Comparison of ENCODE assay signal across 22 cellular contexts in genomic region chr4:31020363-31020762, GRCh38.
DNase-seq lines count a peak whose midpoint lies in the region; ATAC-seq and TF ChIP-seq lines count a peak whose summit lies in the region.
"Had no signal": no experiment of that assay in that cellular context is flagged by ENCODE, and none has a peak within 500 bp of the region (broad histone marks: within the 10 kb centered on the region; RNA-seq: fewer than 3 reads in every experiment).

No MANE protein-coding gene starts in this region.

- H2AFZ ChIP-seq in mammary epithelial cell (ENCODE audit: low read depth, low read length) (peak overlapping the region; percentile 16), SU-DHL-6 (ENCODE audit: low read depth, low read length, severe bottlenecking) (peak overlapping the region; percentile 62), GM23338 (no peak overlapping the region)

- CTCF ChIA-PET in mammary epithelial cell (lab: Charles Lee; ENCODE audit: low non-redundant PET) = no interaction called here
- CTCF ChIA-PET in MCF 10A (lab: Yijun Ruan, JAX) = no interaction called here

- H3K9me3 Mint-ChIP-seq in MCF 10A (ENCODE audit: unreplicated experiment) (no peaks in the 10 kb centered on the region), GM23338 (no peaks in the 10 kb centered on the region)
- peaks cover 22% of the 10 kb centered on the region for H3K9me3 Mint-ChIP-seq in activated T-helper 2 cell treated with anti-CD3 and anti-CD28 coated beads, Interferon-gamma antibody, Interleukin-2, Interleukin-4, amounts not matched to agents 10 μg/mL and 5 μg/mL and 100 μg/mL, durations not matched to agents 14 hours and 24 hours and 36 hours

- H3K79me2 ChIP-seq in mammary epithelial cell (ENCODE audit: insufficient read depth, low read length) (no peaks in the 10 kb centered on the region), SU-DHL-6 (ENCODE audit: insufficient read depth, low read length) (no peaks in the 10 kb centered on the region), GM23338 (replicated peaks; ENCODE audit: insufficient read depth) (no peaks in the 10 kb centered on the region)

- dilution Hi-C loops in mammary epithelial cell (cut with HindIII; ENCODE audit: low sequenced_read_pairs) = no loop called here

- no peaks in the 10 kb centered on the region for H3K9me2 ChIP-seq in SU-DHL-6 (replicated peaks; ENCODE audit: insufficient read depth, low read length)
- H3K9me2 ChIP-seq in GM23338 (ENCODE audit: insufficient read depth) = no peaks in the 10 kb centered on the region

- H3K27me3 ChIP-seq in mammary epithelial cell (ENCODE audit: insufficient read depth, low read length) (no peaks in the 10 kb centered on the region), SU-DHL-6 (ENCODE audit: low read length) (no peaks in the 10 kb centered on the region), GM23338 (ENCODE audit: insufficient read depth) (no peaks in the 10 kb centered on the region)
- H3K27me3 ChIP-seq: BLaER1, MG63, SJSA1 had no signal

- in situ Hi-C loops in mammary epithelial cell (cut with MboI; ENCODE audit: low sequenced_read_pairs in 2 of 2) = no loop called here

- H3K4me2 ChIP-seq in mammary epithelial cell (ENCODE audit: insufficient read depth, low read depth, low read length) (no peak overlapping the region), SU-DHL-6 (ENCODE audit: low read depth, low read length, poor library complexity, severe bottlenecking) (no peak overlapping the region), GM23338 (no peak overlapping the region)
- H3K4me2 ChIP-seq: BLaER1 had no signal

- H3K27ac ChIP-seq in mammary epithelial cell (ENCODE audit: insufficient read depth, low read depth, low read length) = no peak overlapping the region
- H3K27ac ChIP-seq in SU-DHL-6 (ENCODE audit: low read depth, low read length) = no peak overlapping the region
- peak overlapping the region; percentile 31 for H3K27ac ChIP-seq in mesodermal cell (ENCODE audit: low read depth, low read length, severe bottlenecking)
- no peak overlapping the region for H3K27ac ChIP-seq in GM23338 (ENCODE audit: low read depth)
- H3K27ac ChIP-seq: BLaER1, RWPE1, SJSA1 had no signal

- H4K20me1 ChIP-seq in mammary epithelial cell (ENCODE audit: insufficient read depth, low read length) (no peaks in the 10 kb centered on the region), SU-DHL-6 (ENCODE audit: low read depth, low read length) (no peaks in the 10 kb centered on the region), GM23338 (replicated peaks; ENCODE audit: insufficient read depth) (no peaks in the 10 kb centered on the region)
- H4K20me1 ChIP-seq: BLaER1 had no signal

- H3K4me3 Mint-ChIP-seq in MCF 10A (ENCODE audit: unreplicated experiment) = no peak overlapping the region
- H3K4me3 Mint-ChIP-seq in activated T-helper 2 cell treated with anti-CD3 and anti-CD28 coated beads, Interferon-gamma antibody, Interleukin-2, Interleukin-4, amounts not matched to agents 10 μg/mL and 5 μg/mL and 100 μg/mL, durations not matched to agents 14 hours and 24 hours and 36 hours (ENCODE audit: low read depth) = no peak overlapping the region
- H3K4me3 Mint-ChIP-seq in GM23338 = no peak overlapping the region
- H3K4me3 Mint-ChIP-seq: CD8-positive, alpha-beta T cell; HFFc6 had no signal

- WGBS in mammary epithelial cell (ENCODE audit: low coverage, missing lambda C conversion rate) = 98% methylated on average over 7 of the region's 8 CpGs
- WGBS in mesodermal cell (ENCODE audit: insufficient coverage in 2 of 2), 2 experiments = 100% methylated on average over 1 of the region's 8 CpGs; no CpG with 5 or more reads in 1 of the 2 experiments

- intact Hi-C loops in mammary epithelial cell (cut with micrococcal nuclease) = no loop called here
- intact Hi-C loops in MCF 10A (cut with micrococcal nuclease) = no loop called here
- intact Hi-C loops in activated T-helper 2 cell treated with anti-CD3 and anti-CD28 coated beads, Interferon-gamma antibody, Interleukin-2, Interleukin-4, amounts not matched to agents 10 μg/mL and 5 μg/mL and 100 μg/mL, durations not matched to agents 14 hours and 24 hours and 36 hours (cut with micrococcal nuclease) = no loop called here

- H3K9ac ChIP-seq in mammary epithelial cell (ENCODE audit: insufficient read depth, low read length) (no peak overlapping the region), SU-DHL-6 (ENCODE audit: low read length) (no peak overlapping the region)
- H3K9ac ChIP-seq: BLaER1 had no signal

- POLR2A ChIA-PET in MCF 10A (lab: Yijun Ruan, JAX) = interaction anchor here (0.7 kb wide), 2 partner anchors 212 to 1868 kb away, joined by 3 read pairs; no protein-coding TSS in a partner anchor

- no peak overlapping the region for H3K4me3 ChIP-seq in mammary epithelial cell (replicated peaks in 1 of 3; ENCODE audit: insufficient read depth in 1 of 3, low read depth in 2 of 3, low read length in 3 of 3)
- H3K4me3 ChIP-seq in SU-DHL-6 (ENCODE audit: insufficient read depth, low read length, poor library complexity, severe bottlenecking) = no peak overlapping the region
- no peak overlapping the region for H3K4me3 ChIP-seq in mesodermal cell (ENCODE audit: extremely low read depth, insufficient read depth, low read length, poor library complexity, severe bottlenecking)
- H3K4me3 ChIP-seq in GM23338 = no peak overlapping the region
- H3K4me3 ChIP-seq: BLaER1, MG63, SJSA1 had no signal

- no peak for DNase-seq in mammary epithelial cell
- no peak for DNase-seq in MCF 10A (ENCODE audit: unreplicated experiment)
- no peak for DNase-seq in activated T-helper 2 cell treated with anti-CD3 and anti-CD28 coated beads, Interferon-gamma antibody, Interleukin-2, Interleukin-4, amounts not matched to agents 10 μg/mL and 5 μg/mL and 100 μg/mL, durations not matched to agents 14 hours and 24 hours and 36 hours (ENCODE audit: low spot score)
- DNase-seq in GM23338 (ENCODE audit: low spot score) = no peak
- no peak for DNase-seq in DMS153 treated with DMSO at 0.1 percent for 48 hours (lab: John Stamatoyannopoulos, UW; ENCODE audit: unreplicated experiment)
- DNase-seq: CD8-positive, alpha-beta T cell; DND-41; GOT3; HFFc6; MG63; NCI-H1092; NCI-H1694; NCI-H2171; NCI-H446; NCI-H774; PC-3 had no signal

- TF ChIP-seq CTCF in mammary epithelial cell (conservative IDR thresholded peaks at IDR 0.05 in 1 of 2, IDR thresholded peaks at IDR 0.05 in 1 of 2; ENCODE audit: extremely low read depth in 1 of 2, insufficient read depth in 1 of 2, low read depth in 1 of 2, low read length in 2 of 2) (no peak), MCF 10A (IDR thresholded peaks at IDR 0.05; ENCODE audit: unreplicated experiment) (no peak), SU-DHL-6 (IDR thresholded peaks at IDR 0.05; ENCODE audit: insufficient read depth, low read length, poor library complexity, severe bottlenecking) (no peak), GM23338 (conservative IDR thresholded peaks at IDR 0.05; ENCODE audit: low read depth in 2 of 2) (no peak)

- H3K27me3 Mint-ChIP-seq in MCF 10A (ENCODE audit: insufficient read depth, unreplicated experiment) (no peaks in the 10 kb centered on the region), GM23338 (ENCODE audit: insufficient read depth, low read depth, poor library complexity) (no peaks in the 10 kb centered on the region)
- H3K27me3 Mint-ChIP-seq in activated T-helper 2 cell treated with anti-CD3 and anti-CD28 coated beads, Interferon-gamma antibody, Interleukin-2, Interleukin-4, amounts not matched to agents 10 μg/mL and 5 μg/mL and 100 μg/mL, durations not matched to agents 14 hours and 24 hours and 36 hours (ENCODE audit: low read depth) = no peaks in the 10 kb centered on the region

- H3K4me1 Mint-ChIP-seq in MCF 10A (ENCODE audit: insufficient read depth, unreplicated experiment) (no peaks in the 10 kb centered on the region), GM23338 (no peaks in the 10 kb centered on the region)
- H3K4me1 Mint-ChIP-seq in activated T-helper 2 cell treated with anti-CD3 and anti-CD28 coated beads, Interferon-gamma antibody, Interleukin-2, Interleukin-4, amounts not matched to agents 10 μg/mL and 5 μg/mL and 100 μg/mL, durations not matched to agents 14 hours and 24 hours and 36 hours (ENCODE audit: low read depth) = no peaks in the 10 kb centered on the region

- H3K36me3 ChIP-seq in mammary epithelial cell (ENCODE audit: insufficient read depth, low read length) = no peaks in the 10 kb centered on the region
- H3K36me3 ChIP-seq in SU-DHL-6 (ENCODE audit: low read length) = no peaks in the 10 kb centered on the region
- H3K36me3 ChIP-seq in mesodermal cell (ENCODE audit: control insufficient read depth, insufficient read depth, low read length) = no peaks in the 10 kb centered on the region
- no peaks in the 10 kb centered on the region for H3K36me3 ChIP-seq in GM23338 (ENCODE audit: insufficient read depth)
- H3K36me3 ChIP-seq: BLaER1, MG63, SJSA1 had no signal

- H3K27ac Mint-ChIP-seq in MCF 10A (ENCODE audit: low read depth, unreplicated experiment) = no peak overlapping the region
- H3K27ac Mint-ChIP-seq in activated T-helper 2 cell treated with anti-CD3 and anti-CD28 coated beads, Interferon-gamma antibody, Interleukin-2, Interleukin-4, amounts not matched to agents 10 μg/mL and 5 μg/mL and 100 μg/mL, durations not matched to agents 14 hours and 24 hours and 36 hours = no peak overlapping the region
- H3K27ac Mint-ChIP-seq in GM23338 = no peak overlapping the region
- H3K27ac Mint-ChIP-seq: CD8-positive, alpha-beta T cell; HFFc6 had no signal

- ATAC-seq in SK-N-SH treated with all-trans-retinoic acid at 6 μM for 48 hours = no peak
- no peak for ATAC-seq in GM23338
- ATAC-seq: CD8-positive, alpha-beta T cell; PC-3 had no signal

- no peaks in the 10 kb centered on the region for H3K9me3 ChIP-seq in mammary epithelial cell (replicated peaks; ENCODE audit: insufficient read depth, low read length)
- H3K9me3 ChIP-seq in SU-DHL-6 (ENCODE audit: insufficient read depth, low read length) = no peaks in the 10 kb centered on the region
- no peaks in the 10 kb centered on the region for H3K9me3 ChIP-seq in mesodermal cell (ENCODE audit: control insufficient read depth, low read length)
- H3K9me3 ChIP-seq: BLaER1, MG63, SJSA1 had no signal

- H3K4me1 ChIP-seq in mammary epithelial cell (ENCODE audit: insufficient read depth, low read length) (no peaks in the 10 kb centered on the region), mesodermal cell (ENCODE audit: control insufficient read depth, insufficient read depth, low read length, poor library complexity, severe bottlenecking) (peaks cover 6% of the 10 kb centered on the region), GM23338 (ENCODE audit: insufficient read depth) (peaks cover 4% of the 10 kb centered on the region; the same call in 1 of the 2 replicates)
- H3K4me1 ChIP-seq: BLaER1, SJSA1 had no signal

- no peaks in the 10 kb centered on the region for H3K36me3 Mint-ChIP-seq in MCF 10A (ENCODE audit: insufficient read depth, unreplicated experiment)
- no peaks in the 10 kb centered on the region for H3K36me3 Mint-ChIP-seq in activated T-helper 2 cell treated with anti-CD3 and anti-CD28 coated beads, Interferon-gamma antibody, Interleukin-2, Interleukin-4, amounts not matched to agents 10 μg/mL and 5 μg/mL and 100 μg/mL, durations not matched to agents 14 hours and 24 hours and 36 hours (ENCODE audit: low read depth)
- no peaks in the 10 kb centered on the region for H3K36me3 Mint-ChIP-seq in GM23338 (ENCODE audit: low read depth)
- H3K36me3 Mint-ChIP-seq: CD8-positive, alpha-beta T cell had no signal

- H3F3A ChIP-seq in SU-DHL-6 (ENCODE audit: insufficient read depth) (no peaks in the 10 kb centered on the region), GM23338 (replicated peaks; ENCODE audit: low read depth) (no peaks in the 10 kb centered on the region)

- BruUV-seq in mammary epithelial cell (replicated peaks; lab: Mats Ljungman, UMichigan) (no TSS peak), MCF 10A (replicated peaks; lab: Mats Ljungman, UMichigan) (no TSS peak)
